In genomic region chr7:98399903-98400537, GRCh38 we compare ENCODE assay signal across 8 cellular contexts. TPM values are rescaled to one million over a fixed set of nuclear protein-coding genes. Genes with fewer than 3 reads are reported as not detected.
DNase-seq lines count a peak whose midpoint lies in the region; ATAC-seq and TF ChIP-seq lines count a peak whose summit lies in the region.

No MANE protein-coding gene starts in this region.

- H3K27ac Mint-ChIP-seq in activated CD4-positive, alpha-beta T cell treated with anti-CD3 and anti-CD28 coated beads for 36 hours = no peak overlapping the region

- no peak for TF ChIP-seq CTCF in WERI-Rb-1 (IDR thresholded peaks at IDR 0.05; ENCODE audit: low read depth, low read length)

- intact Hi-C loops in activated CD4-positive, alpha-beta T cell treated with anti-CD3 and anti-CD28 coated beads for 36 hours (cut with DNase I, micrococcal nuclease) = loop anchor here (2.0 to 5.0 kb wide), 4 partner anchors 118 to 742 kb away; partner anchors contain the start of genes BHLHA15 (in 1 of the 2), BRI3 (in 1 of the 2) and SMURF1 (in 1 of the 2)

- H3K4me3 Mint-ChIP-seq in activated CD4-positive, alpha-beta T cell treated with anti-CD3 and anti-CD28 coated beads for 36 hours = peak overlapping the region; percentile 8

- peaks cover 7% of the 10 kb centered on the region for H3K4me1 Mint-ChIP-seq in activated CD4-positive, alpha-beta T cell treated with anti-CD3 and anti-CD28 coated beads for 36 hours

- H3K9me3 Mint-ChIP-seq in activated CD4-positive, alpha-beta T cell treated with anti-CD3 and anti-CD28 coated beads for 36 hours (ENCODE audit: low read depth) = no peaks in the 10 kb centered on the region

- H3K36me3 Mint-ChIP-seq in activated CD4-positive, alpha-beta T cell treated with anti-CD3 and anti-CD28 coated beads for 36 hours (ENCODE audit: low read depth) = no peaks in the 10 kb centered on the region

- H3K9ac ChIP-seq in subcutaneous abdominal adipose tissue (ENCODE audit: low read length in 5 of 5) = peak overlapping the region in 1 of 5 donors; percentile 30

- H3K9me3 ChIP-seq in WERI-Rb-1 (ENCODE audit: severe bottlenecking) = no peaks in the 10 kb centered on the region
- no peaks in the 10 kb centered on the region for H3K9me3 ChIP-seq in iPS DF 6.9 (ENCODE audit: control insufficient read depth, insufficient read depth, low read length)
- no peaks in the 10 kb centered on the region for H3K9me3 ChIP-seq in subcutaneous abdominal adipose tissue (ENCODE audit: control insufficient read depth in 5 of 5, low read length in 5 of 5)

- peaks cover 19% of the 10 kb centered on the region for H3K27me3 Mint-ChIP-seq in activated CD4-positive, alpha-beta T cell treated with anti-CD3 and anti-CD28 coated beads for 36 hours

- ATAC-seq in activated CD4-positive, alpha-beta T cell treated with anti-CD3 and anti-CD28 coated beads for 36 hours = no peak
- ATAC-seq in GM18511 (IDR thresholded peaks at IDR 0.05; ENCODE audit: unreplicated experiment) (no peak), GM18909 (IDR thresholded peaks at IDR 0.05; ENCODE audit: poor library complexity, unreplicated experiment) (no peak)

- H3K36me3 ChIP-seq in WERI-Rb-1 (peaks cover 4% of the 10 kb centered on the region; the same call in 1 of the 2 replicates), iPS DF 6.9 (ENCODE audit: control insufficient read depth, insufficient read depth, low read length) (no peaks in the 10 kb centered on the region), subcutaneous abdominal adipose tissue (ENCODE audit: control insufficient read depth in 5 of 5, insufficient read depth in 5 of 5, low read length in 5 of 5) (no peaks in the 10 kb centered on the region)

- H3K27me3 ChIP-seq in WERI-Rb-1 (ENCODE audit: insufficient read depth, low read depth, severe bottlenecking) (no peaks in the 10 kb centered on the region), iPS DF 6.9 (ENCODE audit: control insufficient read depth, insufficient read depth, low read length) (no peaks in the 10 kb centered on the region), subcutaneous abdominal adipose tissue (ENCODE audit: control insufficient read depth in 5 of 5, insufficient read depth in 4 of 5, low read length in 5 of 5) (peaks cover 0 to 23% (median 7%) of the 10 kb centered on the region in 5 donors)

- whole genome bisulfite sequencing in iPS DF 6.9 (ENCODE audit: insufficient coverage, insufficient read length) = no CpG with 5 or more reads among the region's 22 CpGs

- peak overlapping the region; percentile 82 for H3K4me3 ChIP-seq in WERI-Rb-1 (ENCODE audit: low read depth, low read length)
- H3K4me3 ChIP-seq in iPS DF 6.9 (ENCODE audit: low read length) = peak overlapping the region; percentile 73; the same call in 1 of the 2 replicates
- peak overlapping the region in 3 of 5 donors; percentile 61 to 69 (median 68) for H3K4me3 ChIP-seq in subcutaneous abdominal adipose tissue (ENCODE audit: low read depth in 1 of 5, low read length in 5 of 5)

- no peak for DNase-seq in activated CD4-positive, alpha-beta T cell treated with anti-CD3 and anti-CD28 coated beads for 36 hours
- no peak for DNase-seq in activated CD4-positive, alpha-beta T cell treated with anti-CD3 and anti-CD28 coated beads for 4 hours
- DNase-seq in WERI-Rb-1 = peak; percentile 20
- DNase-seq in iPS DF 6.9 (ENCODE audit: low read depth, low spot score) = no peak
- no peak for DNase-seq in HuH-7.5 (ENCODE audit: low spot score)

- POLR2A ChIA-PET in activated CD4-positive, alpha-beta T cell treated with anti-CD3 and anti-CD28 coated beads for 36 hours (lab: Charles Lee) = no interaction called here

- CTCF ChIA-PET in activated CD4-positive, alpha-beta T cell treated with anti-CD3 and anti-CD28 coated beads for 36 hours (lab: Charles Lee) = no interaction called here

- H3K4me1 ChIP-seq in iPS DF 6.9 (ENCODE audit: control insufficient read depth, insufficient read depth, low read length) (peaks cover 4% of the 10 kb centered on the region; the same call in 1 of the 2 replicates), subcutaneous abdominal adipose tissue (ENCODE audit: control insufficient read depth in 5 of 5, insufficient read depth in 5 of 5, low read length in 5 of 5) (peaks cover 0 to 13% (median 9%) of the 10 kb centered on the region in 5 donors)

- H3K27ac ChIP-seq in WERI-Rb-1 (peak overlapping the region; percentile 57), iPS DF 6.9 (ENCODE audit: low read length) (no peak overlapping the region), subcutaneous abdominal adipose tissue (ENCODE audit: low read depth, low read length) (no peak overlapping the region)

RNA-seq across cellular contexts. Expression of gene BAIAP2L1, which starts 0.9 kb away (rescaled TPM):
- 1 to 10 TPM; 2.3 to 3.0 TPM for total RNA-seq in activated CD4-positive, alpha-beta T cell treated with anti-CD3 and anti-CD28 coated beads for 36 hours
